In the genomic region with DNA sequence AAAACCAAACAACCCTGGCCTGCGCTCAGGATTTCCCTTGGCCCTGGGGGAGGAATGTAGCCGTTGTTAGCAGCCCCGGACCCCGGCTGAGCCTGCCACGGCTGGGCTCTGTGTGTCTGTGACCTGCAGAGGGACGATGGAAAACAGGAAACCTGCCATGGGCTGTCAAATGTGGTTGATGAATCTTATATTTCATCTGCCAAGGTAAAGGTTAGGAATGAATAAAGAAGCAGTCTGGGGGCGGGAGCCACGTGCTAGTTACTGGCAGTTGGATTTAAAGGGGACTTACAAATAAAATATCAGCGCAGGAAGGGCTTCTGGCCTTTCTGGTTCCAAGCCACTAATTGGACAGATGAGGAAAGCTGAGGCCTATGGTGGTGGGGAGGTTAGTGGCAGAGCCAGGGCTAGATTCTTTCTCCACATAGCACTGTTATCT, we compare ENCODE assay signal across 16 cellular contexts. TPM values are rescaled to one million over a fixed set of nuclear protein-coding genes. Genes with fewer than 3 reads are reported as not detected.
DNase-seq lines count a peak whose midpoint lies in the region; ATAC-seq and TF ChIP-seq lines count a peak whose summit lies in the region.
"Had no signal": no experiment of that assay in that cellular context is flagged by ENCODE, and none has a peak within 500 bp of the region (broad histone marks: within the 10 kb centered on the region; RNA-seq: fewer than 3 reads in every experiment).

A gene with protein sequence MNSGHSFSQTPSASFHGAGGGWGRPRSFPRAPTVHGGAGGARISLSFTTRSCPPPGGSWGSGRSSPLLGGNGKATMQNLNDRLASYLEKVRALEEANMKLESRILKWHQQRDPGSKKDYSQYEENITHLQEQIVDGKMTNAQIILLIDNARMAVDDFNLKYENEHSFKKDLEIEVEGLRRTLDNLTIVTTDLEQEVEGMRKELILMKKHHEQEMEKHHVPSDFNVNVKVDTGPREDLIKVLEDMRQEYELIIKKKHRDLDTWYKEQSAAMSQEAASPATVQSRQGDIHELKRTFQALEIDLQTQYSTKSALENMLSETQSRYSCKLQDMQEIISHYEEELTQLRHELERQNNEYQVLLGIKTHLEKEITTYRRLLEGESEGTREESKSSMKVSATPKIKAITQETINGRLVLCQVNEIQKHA (minus strand): TSS at position 263 of the 436 bp plus-strand sequence. CDS start 1,043 bp downstream, outside the sequence.

- H3K4me3 ChIP-seq in H7 (ENCODE audit: insufficient read depth, low read depth, low read length), result no peak within 1 kb of the TSS
- H3K4me3 ChIP-seq in psoas muscle, result peak within 1 kb of the TSS; percentile 15
- H3K4me3 ChIP-seq: BLaER1, vagina had no signal

- H3K4me1 ChIP-seq in psoas muscle, result no peaks in the 10 kb centered on the region
- H3K4me1 ChIP-seq: BLaER1, vagina had no signal

- H3K27ac Mint-ChIP-seq in WTC11 (peak within 1 kb of the TSS; percentile 8; the same call in 1 of the 2 replicates), glutamatergic neuron (ENCODE audit: unreplicated experiment) (no peak within 1 kb of the TSS)

- H3K9me3 Mint-ChIP-seq in WTC11 (no peaks in the 10 kb centered on the region), glutamatergic neuron (ENCODE audit: unreplicated experiment) (no peaks in the 10 kb centered on the region)

- WGBS in psoas muscle, 3 donors, result 19 to 24% (median 20%) methylated on average over 9 of the region's 9 CpGs

- DNase-seq in H7, result peak; percentile 63
- peak; percentile 36 for DNase-seq in WTC11 (ENCODE audit: low spot score)
- DNase-seq in iPS-NIHi7 (ENCODE audit: extremely low spot score), result peak; percentile 43
- DNase-seq in psoas muscle, result no peak
- no peak for DNase-seq in NK-92 (lab: John Stamatoyannopoulos, UW; ENCODE audit: unreplicated experiment)
- no peak for DNase-seq in glutamatergic neuron
- DNase-seq in GM19240 (ENCODE audit: insufficient read length, low spot score), result no peak
- no peak for DNase-seq in D341Med (ENCODE audit: low spot score)
- DNase-seq: activated CD4-positive, alpha-beta T cell treated with anti-CD3 and anti-CD28 coated beads, Interleukin-2, amount 50 U/mL, for 1 hour; aorta; Karpas-422; NCI-H187 treated with DMSO at 0.1 percent for 48 hours; SHP77; stimulated activated CD4-positive, alpha-beta T cell treated with anti-CD3 and anti-CD28 coated beads, Interleukin-4, amount 100 ng/mL, for 1 hour had no signal

- H3K36me3 Mint-ChIP-seq in WTC11, result no peaks in the 10 kb centered on the region
- no peaks in the 10 kb centered on the region for H3K36me3 Mint-ChIP-seq in glutamatergic neuron (ENCODE audit: unreplicated experiment)

- peak; percentile 74 for ATAC-seq in WTC11
- peak in 3 of 4 donors; percentile 35 to 63 (median 57) for ATAC-seq in psoas muscle

- no peaks in the 10 kb centered on the region for H3K9me3 ChIP-seq in psoas muscle
- H3K9me3 ChIP-seq: BLaER1, vagina had no signal

- H3K27ac ChIP-seq in psoas muscle, result no peak within 1 kb of the TSS
- H3K27ac ChIP-seq: BLaER1, vagina had no signal

- no peak for TF ChIP-seq CTCF in WTC11 (IDR thresholded peaks at IDR 0.05)
- no peak for TF ChIP-seq CTCF in psoas muscle (IDR thresholded peaks at IDR 0.05)
- TF ChIP-seq CTCF in glutamatergic neuron (IDR thresholded peaks at IDR 0.05; ENCODE audit: partially characterized antibody, unreplicated experiment), result no peak

- no peak within 1 kb of the TSS for H3K4me3 Mint-ChIP-seq in WTC11
- H3K4me3 Mint-ChIP-seq in glutamatergic neuron (ENCODE audit: unreplicated experiment), result no peak within 1 kb of the TSS

- CTCF ChIA-PET in WTC11 (lab: Charles Lee), result interaction anchor here (1.1 kb wide), 1 partner anchor 26 kb away, joined by 4 read pairs; no protein-coding TSS in a partner anchor

- POLR2A ChIA-PET in WTC11 (lab: Charles Lee), result no interaction called here

- H3K36me3 ChIP-seq in H7 (replicated peaks; ENCODE audit: control insufficient read depth, insufficient read depth, low read length) (no peaks in the 10 kb centered on the region), psoas muscle (ENCODE audit: insufficient read depth in 1 of 2, low read depth in 1 of 2) (no peaks in the 10 kb centered on the region)
- H3K36me3 ChIP-seq: BLaER1, vagina had no signal

- no peaks in the 10 kb centered on the region; the same call in 1 of the 2 replicates for H3K27me3 Mint-ChIP-seq in WTC11 (ENCODE audit: low read depth)
- no peaks in the 10 kb centered on the region for H3K27me3 Mint-ChIP-seq in glutamatergic neuron (ENCODE audit: unreplicated experiment)

- intact Hi-C loops in psoas muscle (cut with DNase I), result no loop called here

- H3K27me3 ChIP-seq in H7 (ENCODE audit: control insufficient read depth, insufficient read depth, low read length), result no peaks in the 10 kb centered on the region
- peaks cover 0 to 3% (median 0%) of the 10 kb centered on the region in 3 donors for H3K27me3 ChIP-seq in psoas muscle (ENCODE audit: insufficient read depth in 3 of 3, low read length in 2 of 3)
- H3K27me3 ChIP-seq: BLaER1, vagina had no signal

- H3K4me1 Mint-ChIP-seq in WTC11 (peaks cover 12% of the 10 kb centered on the region), glutamatergic neuron (ENCODE audit: low read depth, unreplicated experiment) (no peaks in the 10 kb centered on the region)

TF ChIP-seq in WTC11, 78 proteins besides CTCF, POLR2A, EP300 and RAD21 (continues in another document):
- TF ChIP-seq SOX15 (CRISPR knock-in tag; IDR thresholded peaks at IDR 0.05), result no peak
- TF ChIP-seq, protein P1, sequence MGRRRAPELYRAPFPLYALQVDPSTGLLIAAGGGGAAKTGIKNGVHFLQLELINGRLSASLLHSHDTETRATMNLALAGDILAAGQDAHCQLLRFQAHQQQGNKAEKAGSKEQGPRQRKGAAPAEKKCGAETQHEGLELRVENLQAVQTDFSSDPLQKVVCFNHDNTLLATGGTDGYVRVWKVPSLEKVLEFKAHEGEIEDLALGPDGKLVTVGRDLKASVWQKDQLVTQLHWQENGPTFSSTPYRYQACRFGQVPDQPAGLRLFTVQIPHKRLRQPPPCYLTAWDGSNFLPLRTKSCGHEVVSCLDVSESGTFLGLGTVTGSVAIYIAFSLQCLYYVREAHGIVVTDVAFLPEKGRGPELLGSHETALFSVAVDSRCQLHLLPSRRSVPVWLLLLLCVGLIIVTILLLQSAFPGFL (CRISPR knock-in tag; IDR thresholded peaks at IDR 0.05; ENCODE audit: borderline replicate concordance), result no peak
- TF ChIP-seq, protein P2, sequence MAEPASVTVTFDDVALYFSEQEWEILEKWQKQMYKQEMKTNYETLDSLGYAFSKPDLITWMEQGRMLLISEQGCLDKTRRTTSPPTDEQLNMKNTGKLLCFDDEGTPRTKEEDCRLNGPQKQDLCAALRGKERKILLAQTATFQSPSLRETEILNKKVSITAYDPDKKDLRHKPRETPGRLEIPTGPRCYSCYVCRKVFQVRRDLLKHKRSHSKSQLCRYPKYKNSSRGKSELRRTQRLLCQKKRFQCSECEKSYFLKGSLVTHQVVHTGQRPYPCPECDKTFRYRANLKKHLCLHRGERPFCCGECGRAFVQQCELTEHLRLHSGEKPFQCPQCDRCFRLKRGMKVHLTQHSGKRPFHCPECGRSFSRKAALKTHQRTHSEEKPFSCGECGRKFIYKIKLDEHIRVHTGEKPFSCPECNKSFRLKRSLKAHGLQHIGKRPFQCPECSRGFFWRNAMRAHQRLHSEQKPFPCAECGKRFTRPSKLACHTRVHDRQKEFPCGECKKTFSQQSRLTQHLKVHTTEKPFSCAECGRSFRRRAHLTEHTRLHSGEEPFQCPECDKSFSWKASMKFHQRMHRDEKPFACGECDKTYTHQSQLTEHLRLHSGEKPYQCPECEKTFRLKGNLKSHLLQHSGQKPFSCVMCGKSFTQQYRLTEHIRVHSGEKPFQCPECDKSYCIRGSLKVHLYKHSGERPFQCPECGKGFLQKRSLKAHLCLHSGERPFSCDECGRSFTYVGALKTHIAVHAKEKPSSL (CRISPR knock-in tag; conservative IDR thresholded peaks at IDR 0.05), result no peak
- TF ChIP-seq CREM (CRISPR knock-in tag; IDR thresholded peaks at IDR 0.05), result no peak
- no peak for TF ChIP-seq GTF2I (CRISPR knock-in tag; conservative IDR thresholded peaks at IDR 0.05)
- TF ChIP-seq NFYB (CRISPR knock-in tag; conservative IDR thresholded peaks at IDR 0.05; ENCODE audit: low read depth), result no peak
- TF ChIP-seq FOXP1 (CRISPR knock-in tag; IDR thresholded peaks at IDR 0.05; ENCODE audit: borderline replicate concordance), result no peak
- TF ChIP-seq FOXJ3 (CRISPR knock-in tag; IDR thresholded peaks at IDR 0.05; ENCODE audit: borderline replicate concordance), result no peak
- TF ChIP-seq ESRRA (CRISPR knock-in tag; IDR thresholded peaks at IDR 0.05; ENCODE audit: borderline replicate concordance), result no peak
- TF ChIP-seq, protein P3, sequence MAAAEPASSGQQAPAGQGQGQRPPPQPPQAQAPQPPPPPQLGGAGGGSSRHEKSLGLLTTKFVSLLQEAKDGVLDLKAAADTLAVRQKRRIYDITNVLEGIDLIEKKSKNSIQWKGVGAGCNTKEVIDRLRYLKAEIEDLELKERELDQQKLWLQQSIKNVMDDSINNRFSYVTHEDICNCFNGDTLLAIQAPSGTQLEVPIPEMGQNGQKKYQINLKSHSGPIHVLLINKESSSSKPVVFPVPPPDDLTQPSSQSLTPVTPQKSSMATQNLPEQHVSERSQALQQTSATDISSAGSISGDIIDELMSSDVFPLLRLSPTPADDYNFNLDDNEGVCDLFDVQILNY (CRISPR knock-in tag; IDR thresholded peaks at IDR 0.05), result no peak
- TF ChIP-seq ZNF263 (CRISPR knock-in tag; IDR thresholded peaks at IDR 0.05; ENCODE audit: low read depth), result no peak
- TF ChIP-seq ZNF423 (CRISPR knock-in tag; IDR thresholded peaks at IDR 0.05), result no peak
- TF ChIP-seq GABPB1 (CRISPR knock-in tag; IDR thresholded peaks at IDR 0.05), result no peak
- no peak for TF ChIP-seq JUN (CRISPR knock-in tag; IDR thresholded peaks at IDR 0.05)
- no peak for TF ChIP-seq CBFB (CRISPR knock-in tag; IDR thresholded peaks at IDR 0.05; ENCODE audit: low read depth)
- no peak for TF ChIP-seq NR3C1 (CRISPR knock-in tag; conservative IDR thresholded peaks at IDR 0.05; ENCODE audit: low read depth)
- TF ChIP-seq, protein P4, sequence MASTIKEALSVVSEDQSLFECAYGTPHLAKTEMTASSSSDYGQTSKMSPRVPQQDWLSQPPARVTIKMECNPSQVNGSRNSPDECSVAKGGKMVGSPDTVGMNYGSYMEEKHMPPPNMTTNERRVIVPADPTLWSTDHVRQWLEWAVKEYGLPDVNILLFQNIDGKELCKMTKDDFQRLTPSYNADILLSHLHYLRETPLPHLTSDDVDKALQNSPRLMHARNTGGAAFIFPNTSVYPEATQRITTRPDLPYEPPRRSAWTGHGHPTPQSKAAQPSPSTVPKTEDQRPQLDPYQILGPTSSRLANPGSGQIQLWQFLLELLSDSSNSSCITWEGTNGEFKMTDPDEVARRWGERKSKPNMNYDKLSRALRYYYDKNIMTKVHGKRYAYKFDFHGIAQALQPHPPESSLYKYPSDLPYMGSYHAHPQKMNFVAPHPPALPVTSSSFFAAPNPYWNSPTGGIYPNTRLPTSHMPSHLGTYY (CRISPR knock-in tag; IDR thresholded peaks at IDR 0.05), result no peak

RNA-seq across cellular contexts. Expression of the gene that starts here (rescaled TPM):
- total RNA-seq in H7 (2014; rRNA removed; shearing (Covaris generic)), result not detected in 2 replicates
- total RNA-seq in WTC11 (2021) (not detected in 3 replicates), psoas muscle (1 to 10 TPM in 1 of 4 donors, under 1 TPM in 1, not detected in 2; 0.25 to 1.5 TPM), glutamatergic neuron (ENCODE audit: unreplicated experiment) (not detected)
- under 1 TPM in 1 of 3 donors, not detected in 2; 0.03 TPM for polyA plus RNA-seq in psoas muscle

Comparison
In these comparisons a context has a peak if more than half of its experiments do, and no peak if none do; other contexts are left out.
1. Peak in DNase-seq in H7; RNA of the gene not detected or under 1 TPM.
2. Peak in DNase-seq and ATAC-seq in WTC11; RNA of the gene not detected or under 1 TPM.